Comparison of ENCODE assay signal across 9 cellular contexts in the genomic region with DNA sequence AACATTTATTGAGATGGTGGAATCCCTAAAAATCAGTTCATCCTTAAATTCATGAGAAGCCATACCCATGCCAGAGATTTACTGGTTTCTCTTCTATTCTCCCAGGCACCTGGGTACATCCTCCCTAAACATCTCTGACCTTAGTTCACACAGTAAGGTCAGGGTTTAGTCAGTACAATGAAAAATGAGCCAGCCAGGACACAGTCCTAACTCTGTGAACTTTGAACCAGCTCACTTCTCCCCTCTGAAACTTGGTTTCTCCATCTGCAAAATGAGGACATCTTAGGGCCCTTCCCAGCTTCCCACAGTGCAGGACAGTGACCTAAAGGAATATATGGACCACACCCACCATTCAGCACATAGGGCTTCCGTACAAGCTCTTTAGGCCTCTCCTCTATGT. TPM values are rescaled to one million over a fixed set of nuclear protein-coding genes. Genes with fewer than 3 reads are reported as not detected.
DNase-seq lines count a peak whose midpoint lies in the region; ATAC-seq and TF ChIP-seq lines count a peak whose summit lies in the region.
"Had no signal": no experiment of that assay in that cellular context is flagged by ENCODE, and none has a peak within 500 bp of the region (broad histone marks: within the 10 kb centered on the region; RNA-seq: fewer than 3 reads in every experiment).

No MANE protein-coding gene starts in this region.

- peaks cover 24% of the 10 kb centered on the region for H3K4me1 ChIP-seq in CD8-positive, alpha-beta memory T cell (ENCODE audit: insufficient read depth, low read length)
- H3K4me1 ChIP-seq in HUES64 (ENCODE audit: insufficient read depth, low read length) (peaks cover 7% of the 10 kb centered on the region), prostate gland (replicated peaks) (no peaks in the 10 kb centered on the region)

- WGBS in HUES64 = 100% methylated on average over 1 of the region's 1 CpG
- whole genome bisulfite sequencing in prostate gland = 100% methylated on average over 1 of the region's 1 CpG

- no peak overlapping the region for H3K9ac ChIP-seq in HUES64 (ENCODE audit: low read depth, low read length)

- CTCF ChIA-PET in CD8-positive, alpha-beta memory T cell (lab: Charles Lee) = no interaction called here

- TF ChIP-seq POLR2A in prostate gland (IDR thresholded peaks at IDR 0.05) = no peak

- no peaks in the 10 kb centered on the region for H3K27me3 ChIP-seq in CD8-positive, alpha-beta memory T cell (ENCODE audit: insufficient read depth, low read length, poor library complexity, severe bottlenecking)
- H3K27me3 ChIP-seq in HUES64 (ENCODE audit: insufficient read depth, low read length) (no peaks in the 10 kb centered on the region), prostate gland (replicated peaks; ENCODE audit: insufficient read depth) (no peaks in the 10 kb centered on the region)
- H3K27me3 ChIP-seq: colonic mucosa had no signal

- H3K4me1 Mint-ChIP-seq in CD8-positive, alpha-beta memory T cell = peaks cover 27 to 34% (median 34%) of the 10 kb centered on the region in 3 donors
- peaks cover 27% of the 10 kb centered on the region for H3K4me1 Mint-ChIP-seq in activated naive CD8-positive, alpha-beta T cell treated with anti-CD3 and anti-CD28 coated beads, Interleukin-2, amount 10 ng/mL, durations not matched to agents 7 days and 5 days
- H3K4me1 Mint-ChIP-seq in natural killer cell = peaks cover 34 to 36% of the 10 kb centered on the region in 2 donors

- no peaks in the 10 kb centered on the region for H3K9me3 ChIP-seq in CD8-positive, alpha-beta memory T cell (ENCODE audit: low read length)
- H3K9me3 ChIP-seq in HUES64 (ENCODE audit: insufficient read depth, low read depth, low read length) (no peaks in the 10 kb centered on the region), prostate gland (no peaks in the 10 kb centered on the region)
- H3K9me3 ChIP-seq: colonic mucosa had no signal

- no peaks in the 10 kb centered on the region for H3K9me3 Mint-ChIP-seq in CD8-positive, alpha-beta memory T cell
- no peaks in the 10 kb centered on the region for H3K9me3 Mint-ChIP-seq in activated naive CD8-positive, alpha-beta T cell treated with anti-CD3 and anti-CD28 coated beads, Interleukin-2, amount 10 ng/mL, durations not matched to agents 7 days and 5 days
- no peaks in the 10 kb centered on the region for H3K9me3 Mint-ChIP-seq in natural killer cell

- H3K4me3 ChIP-seq in CD8-positive, alpha-beta memory T cell (ENCODE audit: low read length) = no peak overlapping the region
- H3K4me3 ChIP-seq in HUES64 (ENCODE audit: low read length) (peak overlapping the region; percentile 16), prostate gland (no peak overlapping the region)
- H3K4me3 ChIP-seq: colonic mucosa had no signal

- intact Hi-C loops in natural killer cell (cut with micrococcal nuclease) (no loop called here), prostate gland (cut with DNase I) (no loop called here)

- no peak for ATAC-seq in activated naive CD8-positive, alpha-beta T cell treated with anti-CD3 and anti-CD28 coated beads, Interleukin-2, amount 10 ng/mL, durations not matched to agents 7 days and 5 days (ENCODE audit: low read depth)
- ATAC-seq in natural killer cell = no peak

- no peak for TF ChIP-seq CTCF in natural killer cell (IDR thresholded peaks at IDR 0.05)
- TF ChIP-seq CTCF in prostate gland (IDR thresholded peaks at IDR 0.05) = no peak

- peaks cover 0 to 83% (median 7%) of the 10 kb centered on the region in 3 donors for H3K36me3 Mint-ChIP-seq in CD8-positive, alpha-beta memory T cell
- H3K36me3 Mint-ChIP-seq in activated naive CD8-positive, alpha-beta T cell treated with anti-CD3 and anti-CD28 coated beads, Interleukin-2, amount 10 ng/mL, durations not matched to agents 7 days and 5 days = peaks cover 28% of the 10 kb centered on the region
- H3K36me3 Mint-ChIP-seq in natural killer cell = no peaks in the 10 kb centered on the region

- no peak for DNase-seq in CD8-positive, alpha-beta memory T cell
- DNase-seq in activated naive CD8-positive, alpha-beta T cell treated with anti-CD3 and anti-CD28 coated beads, Interleukin-2, amount 10 ng/mL, durations not matched to agents 7 days and 5 days = no peak
- DNase-seq in natural killer cell (no peak), SKM-1 treated with dmso at 0.1 percent for 144 hours (lab: John Stamatoyannopoulos, UW; ENCODE audit: unreplicated experiment) (no peak), OCI-M1 (lab: John Stamatoyannopoulos, UW) (no peak), prostate gland (ENCODE audit: low spot score) (no peak), KG1 (lab: John Stamatoyannopoulos, UW) (no peak)
- DNase-seq: colonic mucosa had no signal

- POLR2A ChIA-PET in CD8-positive, alpha-beta memory T cell (lab: Charles Lee) = no interaction called here
- POLR2A ChIA-PET in activated naive CD8-positive, alpha-beta T cell treated with anti-CD3 and anti-CD28 coated beads, Interleukin-2, amount 10 ng/mL, durations not matched to agents 7 days and 5 days (lab: Charles Lee) = interaction anchor here (0.7 to 1.4 kb wide), 2 partner anchors 25 to 260 kb away, joined by 3 to 5 read pairs; a partner anchor contains a TSS

- H3K4me3 Mint-ChIP-seq in CD8-positive, alpha-beta memory T cell = peak overlapping the region in 6 of 7 donors; percentile 24 to 98 (median 52)
- peak overlapping the region; percentile 100 for H3K4me3 Mint-ChIP-seq in activated naive CD8-positive, alpha-beta T cell treated with anti-CD3 and anti-CD28 coated beads, Interleukin-2, amount 10 ng/mL, durations not matched to agents 7 days and 5 days
- H3K4me3 Mint-ChIP-seq in natural killer cell = peak overlapping the region; percentile 52

- no peaks in the 10 kb centered on the region for H3K27me3 Mint-ChIP-seq in CD8-positive, alpha-beta memory T cell
- no peaks in the 10 kb centered on the region for H3K27me3 Mint-ChIP-seq in activated naive CD8-positive, alpha-beta T cell treated with anti-CD3 and anti-CD28 coated beads, Interleukin-2, amount 10 ng/mL, durations not matched to agents 7 days and 5 days
- no peaks in the 10 kb centered on the region for H3K27me3 Mint-ChIP-seq in natural killer cell (ENCODE audit: low read depth in 2 of 2)

- H3K36me3 ChIP-seq in CD8-positive, alpha-beta memory T cell (ENCODE audit: insufficient read depth, low read length) = peaks cover 31% of the 10 kb centered on the region
- H3K36me3 ChIP-seq in HUES64 (ENCODE audit: insufficient read depth, low read length) (peaks cover 60% of the 10 kb centered on the region), prostate gland (peaks cover 0 to 4% of the 10 kb centered on the region in 2 donors)
- H3K36me3 ChIP-seq: colonic mucosa had no signal

- H3K27ac ChIP-seq in CD8-positive, alpha-beta memory T cell (ENCODE audit: low read depth, low read length) = no peak overlapping the region
- no peak overlapping the region for H3K27ac ChIP-seq in HUES64 (ENCODE audit: low read depth, low read length)
- no peak overlapping the region for H3K27ac ChIP-seq in prostate gland
- H3K27ac ChIP-seq: colonic mucosa had no signal

- peak overlapping the region in 5 of 8 donors; percentile 8 to 86 (median 37) for H3K27ac Mint-ChIP-seq in CD8-positive, alpha-beta memory T cell
- H3K27ac Mint-ChIP-seq in activated naive CD8-positive, alpha-beta T cell treated with anti-CD3 and anti-CD28 coated beads, Interleukin-2, amount 10 ng/mL, durations not matched to agents 7 days and 5 days = no peak overlapping the region
- no peak overlapping the region for H3K27ac Mint-ChIP-seq in natural killer cell

RNA-seq across cellular contexts. Expression of a gene that starts 1.9 kb away (rescaled TPM):
- total RNA-seq in CD8-positive, alpha-beta memory T cell = 100 to 1,000 TPM; 157 to 160 TPM
- 33.5 TPM for polyA plus RNA-seq in CD8-positive, alpha-beta memory T cell
- 64.0 TPM for polyA plus RNA-seq in HUES64 (2013, experiment 1 of 2)
- polyA plus RNA-seq in HUES64 (2013, experiment 2 of 2) = 47.9 TPM
- total RNA-seq in activated naive CD8-positive, alpha-beta T cell treated with anti-CD3 and anti-CD28 coated beads, Interleukin-2, amount 10 ng/mL, durations not matched to agents 7 days and 5 days = 10 to 100 TPM; 27.5 to 30.3 TPM
- total RNA-seq in natural killer cell (10 to 100 TPM in 2 of 3 donors, 1 to 10 TPM in 1; 6.4 to 12.4 (median 12.1) TPM), prostate gland (10 to 100 TPM; 10.8 to 11.6 TPM)

RNA-seq across cellular contexts. Expression of a gene that starts 2.1 kb away (rescaled TPM):
- 100 to 1,000 TPM in 1 of 2 experiments, 10 to 100 TPM in 1; 98.3 to 101 TPM for total RNA-seq in CD8-positive, alpha-beta memory T cell
- 221 TPM for polyA plus RNA-seq in CD8-positive, alpha-beta memory T cell
- 104 TPM for polyA plus RNA-seq in HUES64 (2013, experiment 1 of 2)
- 123 TPM for polyA plus RNA-seq in HUES64 (2013, experiment 2 of 2)
- 10 to 100 TPM; 97.6 to 97.7 TPM for total RNA-seq in activated naive CD8-positive, alpha-beta T cell treated with anti-CD3 and anti-CD28 coated beads, Interleukin-2, amount 10 ng/mL, durations not matched to agents 7 days and 5 days
- total RNA-seq in natural killer cell (10 to 100 TPM; 83.5 to 90.2 (median 86.2) TPM), prostate gland (100 to 1,000 TPM; 172 to 203 TPM)

RNA-seq across cellular contexts. Expression of a gene that starts 21.2 kb away (rescaled TPM):
- total RNA-seq in CD8-positive, alpha-beta memory T cell = 10 to 100 TPM; 12.9 to 14.0 TPM
- polyA plus RNA-seq in CD8-positive, alpha-beta memory T cell = 2.1 TPM
- 3.7 TPM for polyA plus RNA-seq in HUES64 (2013, experiment 1 of 2)
- 4.2 TPM for polyA plus RNA-seq in HUES64 (2013, experiment 2 of 2)
- total RNA-seq in activated naive CD8-positive, alpha-beta T cell treated with anti-CD3 and anti-CD28 coated beads, Interleukin-2, amount 10 ng/mL, durations not matched to agents 7 days and 5 days = 10 to 100 TPM; 10.5 to 12.5 TPM
- 1 to 10 TPM in 2 of 3 donors, under 1 TPM in 1; 0.75 to 6.8 (median 6.7) TPM for total RNA-seq in natural killer cell
- total RNA-seq in prostate gland = 1 to 10 TPM; 2.4 to 8.2 TPM

RNA-seq across cellular contexts. Expression of a gene that starts 24.9 kb away (rescaled TPM):
- 10 to 100 TPM; 35.6 to 37.0 TPM for total RNA-seq in CD8-positive, alpha-beta memory T cell
- 63.6 TPM for polyA plus RNA-seq in CD8-positive, alpha-beta memory T cell
- 69.5 TPM for polyA plus RNA-seq in HUES64 (2013, experiment 1 of 2)
- 83.1 TPM for polyA plus RNA-seq in HUES64 (2013, experiment 2 of 2)
- total RNA-seq in activated naive CD8-positive, alpha-beta T cell treated with anti-CD3 and anti-CD28 coated beads, Interleukin-2, amount 10 ng/mL, durations not matched to agents 7 days and 5 days = 10 to 100 TPM; 70.0 to 72.0 TPM
- total RNA-seq in natural killer cell (10 to 100 TPM; 36.8 to 76.3 (median 75.7) TPM), prostate gland (100 to 1,000 TPM; 107 to 119 TPM)

RNA-seq across cellular contexts. Expression of a gene that starts 29.8 kb away (rescaled TPM):
- 10 to 100 TPM; 62.0 to 66.4 TPM for total RNA-seq in CD8-positive, alpha-beta memory T cell
- polyA plus RNA-seq in CD8-positive, alpha-beta memory T cell = 96.3 TPM
- polyA plus RNA-seq in HUES64 (2013, experiment 1 of 2) = 20.1 TPM
- 19.5 TPM for polyA plus RNA-seq in HUES64 (2013, experiment 2 of 2)
- 10 to 100 TPM; 52.8 to 53.1 TPM for total RNA-seq in activated naive CD8-positive, alpha-beta T cell treated with anti-CD3 and anti-CD28 coated beads, Interleukin-2, amount 10 ng/mL, durations not matched to agents 7 days and 5 days
- 10 to 100 TPM; 60.6 to 77.2 (median 70.4) TPM for total RNA-seq in natural killer cell
- total RNA-seq in prostate gland = 100 to 1,000 TPM; 105 to 125 TPM

Comparison
In these comparisons a context has a peak if more than half of its experiments do, and no peak if none do; other contexts are left out.
1. H3K27ac Mint-ChIP-seq: peak in CD8-positive, alpha-beta memory T cell (5 of 8); none in activated naive CD8-positive, alpha-beta T cell treated with anti-CD3 and anti-CD28 coated beads, Interleukin-2, amount 10 ng/mL, durations not matched to agents 7 days and 5 days (single experiment) and natural killer cell (0 of 2).
2. RNA of a gene that starts 1.9 kb away (total RNA-seq): 157 to 160 TPM in CD8-positive, alpha-beta memory T cell; 27.5 to 30.3 TPM in activated naive CD8-positive, alpha-beta T cell treated with anti-CD3 and anti-CD28 coated beads, Interleukin-2, amount 10 ng/mL, durations not matched to agents 7 days and 5 days, 6.4 to 12.4 TPM in natural killer cell and 10.8 to 11.6 TPM in prostate gland; every median in the first group is over 4 times any median in the second.
3. Peak in every context shown above with its lines, with median percentiles within 50 percentile points of each other: H3K4me3 Mint-ChIP-seq.